Comparison of ENCODE assay signal across 14 cellular contexts in the genomic region with DNA sequence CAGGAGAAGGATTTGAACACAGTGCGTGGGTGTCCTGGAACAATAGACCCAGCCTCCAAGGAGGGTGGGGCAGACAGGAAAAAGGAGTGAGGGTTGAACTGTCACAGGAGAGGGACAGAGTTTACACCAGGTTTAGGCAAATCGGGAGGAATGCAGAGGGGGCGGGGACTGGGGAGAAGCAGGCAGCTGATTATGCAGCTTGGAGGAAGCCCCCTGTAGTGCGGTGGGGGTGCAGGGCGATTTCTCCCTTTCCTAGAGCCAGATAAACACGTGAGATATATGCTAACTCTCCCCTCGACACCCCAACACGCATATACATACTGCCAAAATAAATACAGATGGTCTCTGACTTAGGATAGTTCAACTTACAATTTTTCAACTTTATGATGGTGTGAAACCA.
"Had no signal": no experiment of that assay in that cellular context is flagged by ENCODE, and none has a peak within 500 bp of the region (broad histone marks: within the 10 kb centered on the region; RNA-seq: fewer than 3 reads in every experiment).

No MANE protein-coding gene starts in this region.

- DNase-seq: activated CD4-positive, alpha-beta memory T cell treated with anti-CD3 and anti-CD28 coated beads for 36 hours; activated gamma-delta T cell treated with Interleukin-2 at 50 U/mL for 16 hours; activated naive CD8-positive, alpha-beta T cell treated with anti-CD3 and anti-CD28 coated beads for 36 hours; activated T-cell treated with anti-CD3 and anti-CD28 coated beads, Interleukin-2, amount 50 U/mL, for 4 hours; brain microvascular endothelial cell; cerebellar nuclear complex; hippocampal formation; left ventricle myocardium superior; thyroid gland had no signal

- H2AFZ ChIP-seq: parathyroid adenoma had no signal

- ATAC-seq: activated T-cell treated with anti-CD3 and anti-CD28 coated beads, Interleukin-2, amount 50 U/mL, for 4 hours; left ventricle myocardium superior had no signal

- H3K4me3 ChIP-seq: skin epidermis, thyroid gland had no signal

- H3K9ac ChIP-seq: parathyroid adenoma had no signal

- H3K27me3 ChIP-seq: brain microvascular endothelial cell, thyroid gland had no signal

- H3K27ac Mint-ChIP-seq: activated CD4-positive, alpha-beta memory T cell treated with anti-CD3 and anti-CD28 coated beads for 36 hours; activated naive CD8-positive, alpha-beta T cell treated with anti-CD3 and anti-CD28 coated beads for 36 hours; dendritic cell treated with granulocyte-macrophage colony-stimulating factor and Interleukin-4, amounts not matched to agents 40 ng/mL and 50 ng/mL, for 4 days; mesothelial cell of epicardium; T-helper 2 cell treated with Interferon-gamma antibody and Interleukin-4, amounts not matched to agents 5 μg/mL and 100 μg/mL, for 36 hours had no signal

- H3K36me3 Mint-ChIP-seq: activated CD4-positive, alpha-beta memory T cell treated with anti-CD3 and anti-CD28 coated beads for 36 hours; activated naive CD8-positive, alpha-beta T cell treated with anti-CD3 and anti-CD28 coated beads for 36 hours; mesothelial cell of epicardium had no signal

- H3K4me1 Mint-ChIP-seq: activated naive CD8-positive, alpha-beta T cell treated with anti-CD3 and anti-CD28 coated beads for 36 hours had no signal

- H3K79me2 ChIP-seq: parathyroid adenoma had no signal

- H3K9me3 Mint-ChIP-seq: activated CD4-positive, alpha-beta memory T cell treated with anti-CD3 and anti-CD28 coated beads for 36 hours; activated naive CD8-positive, alpha-beta T cell treated with anti-CD3 and anti-CD28 coated beads for 36 hours; activated T-cell treated with anti-CD3 and anti-CD28 coated beads, Interleukin-2, amount 50 U/mL, for 4 hours; dendritic cell treated with granulocyte-macrophage colony-stimulating factor and Interleukin-4, amounts not matched to agents 40 ng/mL and 50 ng/mL, for 4 days; T-helper 2 cell treated with Interferon-gamma antibody and Interleukin-4, amounts not matched to agents 5 μg/mL and 100 μg/mL, for 36 hours had no signal

- H3K36me3 ChIP-seq: brain microvascular endothelial cell, thyroid gland had no signal

- H3K9me3 ChIP-seq: thyroid gland had no signal

- H3K4me1 ChIP-seq: parathyroid adenoma, thyroid gland had no signal

- H3K27ac ChIP-seq: brain microvascular endothelial cell, parathyroid adenoma, skin epidermis, thyroid gland had no signal

- H3K4me3 Mint-ChIP-seq: activated CD4-positive, alpha-beta memory T cell treated with anti-CD3 and anti-CD28 coated beads for 36 hours; activated naive CD8-positive, alpha-beta T cell treated with anti-CD3 and anti-CD28 coated beads for 36 hours; activated T-cell treated with anti-CD3 and anti-CD28 coated beads, Interleukin-2, amount 50 U/mL, for 4 hours; dendritic cell treated with granulocyte-macrophage colony-stimulating factor and Interleukin-4, amounts not matched to agents 40 ng/mL and 50 ng/mL, for 4 days; mesothelial cell of epicardium; T-helper 2 cell treated with Interferon-gamma antibody and Interleukin-4, amounts not matched to agents 5 μg/mL and 100 μg/mL, for 36 hours had no signal
